ENCODE assay signal across 2 cellular contexts in genomic region chr3:187518207-187518606, GRCh38.
TF ChIP-seq lines count a peak whose summit lies in the region.

No MANE protein-coding gene starts in this region.

TF ChIP-seq in GM23338, 12 proteins besides CTCF, POLR2A, EP300 and RAD21 (continued from another document):
- TF ChIP-seq ZNF462 (CRISPR knock-in tag; IDR thresholded peaks at IDR 0.05), result no peak
- TF ChIP-seq CREB1 (CRISPR knock-in tag; IDR thresholded peaks at IDR 0.05; ENCODE audit: low read depth), result no peak
- TF ChIP-seq NANOG (IDR thresholded peaks at IDR 0.05; ENCODE audit: borderline replicate concordance), result no peak
- TF ChIP-seq STAT1 (IDR thresholded peaks at IDR 0.05; ENCODE audit: unreplicated experiment), result no peak
- no peak for TF ChIP-seq REST (IDR thresholded peaks at IDR 0.05; ENCODE audit: unreplicated experiment)
- TF ChIP-seq ETS1 (IDR thresholded peaks at IDR 0.05), result no peak

TF ChIP-seq in WTC11, 78 proteins besides CTCF, POLR2A, EP300 and RAD21 (continued from another document):
- TF ChIP-seq FOXP4 (CRISPR knock-in tag; IDR thresholded peaks at IDR 0.05) (no peak), SMAD4 (CRISPR knock-in tag; IDR thresholded peaks at IDR 0.05) (no peak), ZNF263 (CRISPR knock-in tag; IDR thresholded peaks at IDR 0.05; ENCODE audit: low read depth) (no peak), HMGXB4 (CRISPR knock-in tag; IDR thresholded peaks at IDR 0.05) (no peak), ZNF317 (CRISPR knock-in tag; IDR thresholded peaks at IDR 0.05; ENCODE audit: borderline replicate concordance, low read depth) (no peak), IRF1 (CRISPR knock-in tag; IDR thresholded peaks at IDR 0.05) (no peak), CBFB (CRISPR knock-in tag; IDR thresholded peaks at IDR 0.05; ENCODE audit: low read depth) (no peak), KAT7 (CRISPR knock-in tag; IDR thresholded peaks at IDR 0.05; ENCODE audit: borderline replicate concordance) (no peak)
